Comparison of ENCODE assay signal across 8 cellular contexts in the genomic region with DNA sequence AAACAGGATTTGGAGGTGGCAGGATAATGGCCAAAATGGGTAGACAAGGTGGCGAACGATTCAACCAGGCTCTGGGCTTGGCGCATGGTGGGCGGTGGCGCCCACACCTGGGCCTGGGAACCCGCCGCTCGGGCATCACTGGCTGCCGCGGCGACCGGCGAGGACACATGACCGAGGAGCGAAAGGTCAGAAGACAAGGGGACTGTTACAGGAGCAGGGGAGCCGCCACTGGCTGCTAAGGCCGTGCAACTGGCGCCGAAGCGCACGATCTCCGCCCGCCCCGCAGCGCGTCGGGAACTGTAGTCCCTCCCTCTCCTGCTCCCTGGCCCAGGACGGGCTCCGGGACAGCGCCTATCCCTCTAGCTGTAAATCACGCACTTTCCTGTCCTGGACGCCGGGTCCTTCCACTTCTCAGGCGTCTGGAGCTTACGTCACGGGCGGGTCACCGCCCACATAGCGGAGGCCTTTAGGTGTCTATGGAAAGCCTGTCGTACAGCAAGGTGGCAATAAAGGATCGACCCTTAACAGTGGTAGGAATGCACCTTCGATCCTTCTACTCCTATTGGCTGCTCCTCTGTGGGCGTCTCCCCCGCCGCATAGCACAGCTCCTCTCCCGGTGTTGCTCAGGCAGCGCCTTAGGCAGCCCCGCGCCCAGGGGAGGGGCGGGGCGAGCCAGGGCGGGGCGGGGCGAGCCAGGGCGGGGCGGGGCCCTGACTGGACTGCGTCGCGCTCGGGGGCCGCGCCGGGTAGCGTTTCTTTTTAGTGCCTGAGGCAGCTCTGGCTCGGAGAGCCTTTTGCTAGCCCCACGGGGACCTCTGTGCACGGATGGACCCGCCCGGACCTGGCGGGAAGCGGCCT.
A peak's percentile ranks its signal among the peaks of the same experiment; 100 is the strongest.
DNase-seq lines count a peak whose midpoint lies in the region; ATAC-seq and TF ChIP-seq lines count a peak whose summit lies in the region.

A gene with protein sequence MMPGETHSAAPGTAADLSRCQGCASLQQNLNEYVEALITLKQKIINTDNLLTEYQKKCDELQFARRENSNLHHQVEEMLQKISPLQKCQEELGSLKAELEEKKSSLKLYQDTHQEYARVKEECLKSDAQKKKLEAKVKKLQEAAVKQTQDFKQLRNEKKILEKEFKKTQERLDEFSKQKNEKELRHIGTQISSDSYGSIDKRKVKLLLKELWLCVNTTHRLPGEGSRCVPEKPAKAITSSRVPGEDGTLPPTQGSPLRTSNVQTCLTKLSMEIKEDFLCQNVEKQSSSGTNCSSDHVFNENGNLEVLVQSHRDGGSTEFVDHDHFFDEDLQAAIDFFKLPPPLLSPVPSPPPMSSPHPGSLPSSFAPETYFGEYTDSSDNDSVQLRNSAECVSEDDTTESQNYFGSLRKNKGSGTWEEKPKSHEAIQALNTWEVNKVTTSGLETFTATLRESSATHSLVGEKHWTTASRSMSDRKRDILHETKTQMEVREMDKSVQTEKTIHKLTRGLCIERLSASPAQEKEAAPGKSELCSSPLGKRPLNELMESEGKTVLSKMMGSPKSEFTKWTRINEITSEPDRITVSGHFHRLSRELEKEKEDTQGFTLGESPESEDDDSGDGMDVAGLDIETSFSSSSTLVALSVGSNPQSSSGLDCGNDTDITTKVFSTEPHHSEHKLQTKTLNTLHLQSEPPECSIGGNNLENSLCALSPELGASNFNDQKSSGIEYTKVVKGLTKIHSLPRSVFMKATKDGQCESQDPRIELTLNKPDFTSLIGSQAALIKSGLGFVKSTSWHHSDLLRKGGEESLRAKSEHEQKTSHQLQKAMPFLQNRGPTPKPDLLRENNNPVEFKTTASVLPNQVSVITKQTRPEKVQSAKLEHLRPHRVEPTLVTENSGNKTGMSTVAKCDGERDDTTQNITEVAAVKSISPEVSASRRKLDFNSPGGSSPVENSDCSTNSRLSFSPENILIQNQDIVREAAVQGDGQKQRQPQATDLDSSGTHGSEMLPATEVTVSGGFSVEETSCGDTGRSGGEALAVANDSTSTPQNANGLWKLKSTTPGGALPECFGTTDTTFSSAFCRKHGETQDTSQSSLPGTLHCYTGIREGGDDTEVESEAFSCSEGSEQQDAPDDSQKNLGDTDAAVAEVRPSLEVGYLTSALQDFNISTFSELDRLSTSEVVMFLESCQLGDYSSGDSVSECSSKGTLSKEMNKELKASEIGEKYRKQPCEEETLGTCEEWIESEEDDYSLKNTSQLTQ (N-terminal part only) (plus strand): TSS at position 717 of the 858 bp plus-strand sequence. CDS start 239 bp downstream, outside the sequence.

- H3K4me3 Mint-ChIP-seq in central memory CD8-positive, alpha-beta T cell, result no peak within 1 kb of the TSS

- H3K27me3 Mint-ChIP-seq in central memory CD8-positive, alpha-beta T cell, result no peaks in the 10 kb centered on the region

- no peak within 1 kb of the TSS for H3K27ac Mint-ChIP-seq in central memory CD8-positive, alpha-beta T cell (ENCODE audit: low read depth)

- no peak for TF ChIP-seq CTCF in AG09309 (IDR thresholded peaks at IDR 0.05; ENCODE audit: control insufficient read depth, insufficient read depth, low read depth, low read length, missing control alignments)

- H3K9me3 Mint-ChIP-seq in central memory CD8-positive, alpha-beta T cell, result no peaks in the 10 kb centered on the region

- peak within 1 kb of the TSS; percentile 96 for H3K4me3 ChIP-seq in AG09309 (ENCODE audit: control insufficient read depth, low read depth, low read length)

- peaks cover 6% of the 10 kb centered on the region for H3K36me3 Mint-ChIP-seq in central memory CD8-positive, alpha-beta T cell (ENCODE audit: insufficient read depth)

- peak; percentile 76 for ATAC-seq in GM19025 (IDR thresholded peaks at IDR 0.05; ENCODE audit: low read depth, unreplicated experiment)
- ATAC-seq in HG03342 (IDR thresholded peaks at IDR 0.05; ENCODE audit: unreplicated experiment), result peak; percentile 69
- ATAC-seq in central memory CD8-positive, alpha-beta T cell (replicated peaks; ENCODE audit: extremely low read depth, poor library complexity, severe bottlenecking), result peak; percentile 87

- peak; percentile 94 for DNase-seq in AG09309 (ENCODE audit: low read depth)
- peak; percentile 96 to 99 for DNase-seq in NCI-H446 (lab: John Stamatoyannopoulos, UW)
- peak; percentile 90 for DNase-seq in activated CD4-positive, CD25-positive, alpha-beta regulatory T cell treated with anti-CD3 and anti-CD28 coated beads, Interleukin-2, amount 50 U/mL, for 16 hours (ENCODE audit: low read depth, low spot score)
- DNase-seq in central memory CD8-positive, alpha-beta T cell (ENCODE audit: low spot score in 2 of 2), result peak; percentile 95
- peak; percentile 97 for DNase-seq in iris pigment epithelial cell (ENCODE audit: low read depth)
- peak; percentile 87 for DNase-seq in stimulated activated CD4-positive, alpha-beta T cell treated with anti-CD3 and anti-CD28 coated beads, Interleukin-12 subunit alpha, Interleukin-12 subunit beta, amount 100 ng/mL, for 4 hours

- H3K4me1 Mint-ChIP-seq in central memory CD8-positive, alpha-beta T cell, result peaks cover 18% of the 10 kb centered on the region

Comparison
In these comparisons a context has a peak if more than half of its experiments do, and no peak if none do; other contexts are left out.
1. Peak in every context shown above with its lines: DNase-seq, ATAC-seq and H3K4me3 ChIP-seq.